ENCODE assay signal across 9 cellular contexts in the genomic region with DNA sequence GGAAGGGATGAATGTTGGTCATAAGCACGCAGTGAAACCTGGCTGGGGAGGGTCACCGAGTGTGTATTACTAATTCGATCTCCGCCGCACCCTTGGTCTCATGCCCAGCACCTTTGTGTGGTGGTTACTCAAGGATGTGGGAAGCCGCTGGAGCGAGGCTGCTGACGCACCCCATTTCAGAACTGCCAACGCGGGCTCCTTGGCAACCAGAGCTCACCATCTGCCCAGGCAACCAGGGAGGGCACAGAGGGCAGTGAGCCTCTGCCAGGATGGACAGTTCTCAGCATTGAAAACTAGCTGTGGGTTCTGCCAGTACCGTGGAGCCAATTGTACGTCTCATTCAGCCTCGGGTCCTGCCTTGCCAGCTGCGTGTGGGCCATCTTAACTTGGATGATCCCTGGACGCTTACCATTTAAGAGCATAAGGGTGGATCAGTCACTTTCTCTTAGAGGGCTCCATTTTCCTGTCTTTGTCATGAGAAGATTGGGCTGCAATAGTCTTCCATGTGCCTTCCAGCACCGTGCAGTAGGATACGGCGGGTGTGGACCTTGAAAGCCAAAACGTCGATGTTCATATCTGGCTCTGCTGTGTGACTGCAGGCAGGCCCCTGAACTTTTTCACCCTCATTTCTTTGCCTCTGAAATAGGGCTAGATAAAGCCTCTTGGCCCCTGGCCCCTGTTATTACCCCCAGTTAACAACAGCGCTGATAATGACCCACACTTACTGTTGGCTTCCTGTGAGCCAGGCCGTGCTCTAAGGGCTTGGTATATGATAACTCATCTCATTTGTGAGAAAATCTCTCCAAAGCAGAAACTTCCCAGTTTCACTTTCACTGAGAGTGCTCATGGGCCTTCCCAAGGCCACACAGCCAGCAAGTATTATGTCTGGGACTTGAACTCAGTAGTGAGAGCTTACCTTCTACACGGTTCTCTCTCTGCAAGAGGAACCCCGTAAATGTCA.
DNase-seq lines count a peak whose midpoint lies in the region; ATAC-seq and TF ChIP-seq lines count a peak whose summit lies in the region.
"Had no signal": no experiment of that assay in that cellular context is flagged by ENCODE, and none has a peak within 500 bp of the region (broad histone marks: within the 10 kb centered on the region; RNA-seq: fewer than 3 reads in every experiment).

No MANE protein-coding gene starts in this region.

- H3K36me3 ChIP-seq in heart right ventricle = no peaks in the 10 kb centered on the region
- H3K36me3 ChIP-seq: cardiac muscle cell had no signal

- peaks cover 7% of the 10 kb centered on the region for H3K4me1 Mint-ChIP-seq in activated CD4-positive, alpha-beta T cell treated with anti-CD3 and anti-CD28 coated beads, Interleukin-2, amount 10 ng/mL, durations not matched to agents 7 days and 5 days

- no peak overlapping the region for H3K27ac Mint-ChIP-seq in activated CD4-positive, alpha-beta T cell treated with anti-CD3 and anti-CD28 coated beads, Interleukin-2, amount 10 ng/mL, durations not matched to agents 7 days and 5 days

- CTCF ChIA-PET in activated CD4-positive, alpha-beta T cell treated with anti-CD3 and anti-CD28 coated beads, Interleukin-2, amount 10 ng/mL, durations not matched to agents 7 days and 5 days (lab: Charles Lee) = no interaction called here

- H3K4me1 ChIP-seq in heart right ventricle = peaks cover 0 to 31% (median 17%) of the 10 kb centered on the region in 9 donors

- H3K4me3 ChIP-seq in heart right ventricle = no peak overlapping the region
- H3K4me3 ChIP-seq: cardiac muscle cell had no signal

- H3K36me3 Mint-ChIP-seq in activated CD4-positive, alpha-beta T cell treated with anti-CD3 and anti-CD28 coated beads, Interleukin-2, amount 10 ng/mL, durations not matched to agents 7 days and 5 days (ENCODE audit: low read depth) = no peaks in the 10 kb centered on the region

- no peaks in the 10 kb centered on the region for H3K9me3 Mint-ChIP-seq in activated CD4-positive, alpha-beta T cell treated with anti-CD3 and anti-CD28 coated beads, Interleukin-2, amount 10 ng/mL, durations not matched to agents 7 days and 5 days

- ATAC-seq in HG02610 (IDR thresholded peaks at IDR 0.05; ENCODE audit: unreplicated experiment) = peak; percentile 74
- ATAC-seq in heart right ventricle = peak in 5 of 8 donors; percentile 12 to 84 (median 73)

- TF ChIP-seq CTCF in GM13976 (IDR thresholded peaks at IDR 0.05; ENCODE audit: borderline replicate concordance, control extremely low read depth, extremely low read depth, insufficient read depth, missing control alignments) (no peak), heart right ventricle (IDR thresholded peaks at IDR 0.05) (no peak)

- POLR2A ChIA-PET in activated CD4-positive, alpha-beta T cell treated with anti-CD3 and anti-CD28 coated beads, Interleukin-2, amount 10 ng/mL, durations not matched to agents 7 days and 5 days (lab: Charles Lee) = no interaction called here

- H3K27me3 ChIP-seq in heart right ventricle = peaks cover 0 to 6% (median 0%) of the 10 kb centered on the region in 7 donors
- H3K27me3 ChIP-seq: cardiac muscle cell had no signal

- intact Hi-C loops in heart right ventricle (cut with DNase I) = no loop called here

- no peak overlapping the region for H3K4me3 Mint-ChIP-seq in activated CD4-positive, alpha-beta T cell treated with anti-CD3 and anti-CD28 coated beads, Interleukin-2, amount 10 ng/mL, durations not matched to agents 7 days and 5 days

- peak; percentile 51 for DNase-seq in GM13976 (ENCODE audit: low spot score)
- DNase-seq in NCI-H774 (lab: John Stamatoyannopoulos, UW) = peak; percentile 25
- peak in 1 of 2 donors; percentile 33 for DNase-seq in heart right ventricle
- peak; percentile 83 for DNase-seq in ureter (ENCODE audit: low spot score)
- no peak for DNase-seq in NCI-H345 (lab: John Stamatoyannopoulos, UW)
- no peak for DNase-seq in activated CD4-positive, alpha-beta T cell treated with anti-CD3 and anti-CD28 coated beads, Interleukin-2, amount 10 ng/mL, durations not matched to agents 7 days and 5 days
- no peak for DNase-seq in epidermal melanocyte (ENCODE audit: insufficient read length, low spot score)

- in situ Hi-C loops in GM13976 (cut with MboI; ENCODE audit: low sequenced_read_pairs, unreplicated experiment) = no loop called here

- peak overlapping the region in 4 of 10 donors; percentile 47 to 77 (median 56) for H3K27ac ChIP-seq in heart right ventricle

- H3K27me3 Mint-ChIP-seq in activated CD4-positive, alpha-beta T cell treated with anti-CD3 and anti-CD28 coated beads, Interleukin-2, amount 10 ng/mL, durations not matched to agents 7 days and 5 days = peaks cover 2% of the 10 kb centered on the region

- no peaks in the 10 kb centered on the region for H3K9me3 ChIP-seq in heart right ventricle

- 79 to 84% methylated on average over 24 of the region's 24 CpGs for WGBS in heart right ventricle, 2 donors

Comparison
In these comparisons a context has a peak if more than half of its experiments do, and no peak if none do; other contexts are left out.
1. DNase-seq: peak in GM13976 (single experiment), NCI-H774 (single experiment) and ureter (single experiment); none in NCI-H345 (single experiment), activated CD4-positive, alpha-beta T cell treated with anti-CD3 and anti-CD28 coated beads, Interleukin-2, amount 10 ng/mL, durations not matched to agents 7 days and 5 days (single experiment) and epidermal melanocyte (single experiment).